13 cellular contexts compared by ENCODE assay signal in genomic region chr1:19444399-19445021, GRCh38. TPM values are rescaled to one million over a fixed set of nuclear protein-coding genes. Genes with fewer than 3 reads are reported as not detected.
DNase-seq lines count a peak whose midpoint lies in the region; ATAC-seq and TF ChIP-seq lines count a peak whose summit lies in the region.
"Had no signal": no experiment of that assay in that cellular context is flagged by ENCODE, and none has a peak within 500 bp of the region (broad histone marks: within the 10 kb centered on the region; RNA-seq: fewer than 3 reads in every experiment).

No MANE protein-coding gene starts in this region.

- H3K4me1 Mint-ChIP-seq in naive thymus-derived CD4-positive, alpha-beta T cell: peaks cover 71 to 98% (median 90%) of the 10 kb centered on the region in 7 donors
- H3K4me1 Mint-ChIP-seq in type B pancreatic cell (ENCODE audit: unreplicated experiment): peaks cover 68% of the 10 kb centered on the region

- no peak overlapping the region for H3K4me3 ChIP-seq in heart right ventricle
- no peak overlapping the region for H3K4me3 ChIP-seq in ascending aorta
- no peak overlapping the region for H3K4me3 ChIP-seq in naive thymus-derived CD4-positive, alpha-beta T cell (ENCODE audit: low read length)
- H3K4me3 ChIP-seq in MG63: no peak overlapping the region

- TF ChIP-seq CTCF in heart right ventricle (IDR thresholded peaks at IDR 0.05): no peak
- TF ChIP-seq CTCF in ascending aorta (IDR thresholded peaks at IDR 0.05): no peak
- no peak for TF ChIP-seq CTCF in type B pancreatic cell (conservative IDR thresholded peaks at IDR 0.05)

- POLR2A ChIA-PET in naive thymus-derived CD4-positive, alpha-beta T cell (lab: Charles Lee): interaction anchor here (0.6 to 1.7 kb wide), 5 partner anchors 9 to 154 kb away, joined by 3 to 7 read pairs (median 3); no protein-coding TSS in a partner anchor

- intact Hi-C loops in heart right ventricle (cut with DNase I): loop anchor here in 2 of 10 donors (5.0 kb wide), 2 partner anchors 33 to 38 kb away; no protein-coding TSS in a partner anchor
- intact Hi-C loops in left ventricle myocardium superior (cut with micrococcal nuclease): no loop called here
- intact Hi-C loops in ascending aorta (cut with DNase I): loop anchor here (10.0 kb wide), 1 partner anchor 290 kb away; no protein-coding TSS in a partner anchor
- intact Hi-C loops in naive thymus-derived CD4-positive, alpha-beta T cell (cut with micrococcal nuclease): loop anchor here (2.0 to 5.0 kb wide), 3 partner anchors 18 to 42 kb away; no protein-coding TSS in a partner anchor

- H3K9me3 ChIP-seq in heart right ventricle (no peaks in the 10 kb centered on the region), ascending aorta (no peaks in the 10 kb centered on the region), MG63 (no peaks in the 10 kb centered on the region)
- H3K9me3 ChIP-seq in naive thymus-derived CD4-positive, alpha-beta T cell (ENCODE audit: control insufficient read depth in 2 of 3, low read length in 3 of 3): no peaks in the 10 kb centered on the region

- H3K36me3 Mint-ChIP-seq in naive thymus-derived CD4-positive, alpha-beta T cell: peaks cover 6 to 28% (median 10%) of the 10 kb centered on the region in 5 donors
- H3K36me3 Mint-ChIP-seq in type B pancreatic cell: no peaks in the 10 kb centered on the region

- no peaks in the 10 kb centered on the region for H3K9me3 Mint-ChIP-seq in naive thymus-derived CD4-positive, alpha-beta T cell
- no peaks in the 10 kb centered on the region for H3K9me3 Mint-ChIP-seq in type B pancreatic cell

- H3K27me3 ChIP-seq in heart right ventricle: no peaks in the 10 kb centered on the region
- H3K27me3 ChIP-seq in ascending aorta: no peaks in the 10 kb centered on the region
- no peaks in the 10 kb centered on the region for H3K27me3 ChIP-seq in naive thymus-derived CD4-positive, alpha-beta T cell (ENCODE audit: control insufficient read depth in 2 of 2, insufficient read depth in 2 of 2, low read length in 2 of 2)
- no peaks in the 10 kb centered on the region for H3K27me3 ChIP-seq in MG63

- 77 to 83% methylated on average over 10 of the region's 10 CpGs for WGBS in heart right ventricle, 2 donors

- H3K4me1 ChIP-seq in heart right ventricle: peaks cover 29 to 97% (median 93%) of the 10 kb centered on the region in 9 donors
- peaks cover 58 to 95% of the 10 kb centered on the region in 2 donors for H3K4me1 ChIP-seq in ascending aorta
- H3K4me1 ChIP-seq in naive thymus-derived CD4-positive, alpha-beta T cell (ENCODE audit: control insufficient read depth in 2 of 2, insufficient read depth in 2 of 2, low read length in 2 of 2): peaks cover 34 to 68% of the 10 kb centered on the region in 2 donors

- no peak for DNase-seq in heart right ventricle
- DNase-seq in left ventricle myocardium superior: no peak
- DNase-seq in ascending aorta (ENCODE audit: low spot score in 2 of 2): no peak
- no peak for DNase-seq in naive thymus-derived CD4-positive, alpha-beta T cell
- no peak for DNase-seq in type B pancreatic cell (ENCODE audit: extremely low spot score, unreplicated experiment)
- DNase-seq in C1 segment of cervical spinal cord (lab: John Stamatoyannopoulos, UW): no peak
- DNase-seq in MG63: no peak
- no peak for DNase-seq in hypothalamus (lab: John Stamatoyannopoulos, UW)
- DNase-seq: cerebellar nuclear complex, foreskin fibroblast, IMR-90, NCI-H1694 had no signal

- H3K36me3 ChIP-seq in heart right ventricle: peaks cover 0 to 15% (median 0%) of the 10 kb centered on the region in 9 donors
- no peaks in the 10 kb centered on the region for H3K36me3 ChIP-seq in ascending aorta
- peaks cover 0 to 25% (median 0%) of the 10 kb centered on the region in 3 experiments for H3K36me3 ChIP-seq in naive thymus-derived CD4-positive, alpha-beta T cell (ENCODE audit: control insufficient read depth in 2 of 3, insufficient read depth in 3 of 3, low read length in 3 of 3)
- H3K36me3 ChIP-seq in MG63: peaks cover 13% of the 10 kb centered on the region

- CTCF ChIA-PET in naive thymus-derived CD4-positive, alpha-beta T cell (lab: Charles Lee): interaction anchor here (0.6 to 1.0 kb wide), 4 partner anchors 22 to 934 kb away, joined by 3 to 12 read pairs (median 4); no protein-coding TSS in a partner anchor

- peak overlapping the region; percentile 54 to 94 (median 85) for H3K27ac Mint-ChIP-seq in naive thymus-derived CD4-positive, alpha-beta T cell
- H3K27ac Mint-ChIP-seq in type B pancreatic cell: peak overlapping the region; percentile 25

- peak overlapping the region in 8 of 10 donors; percentile 14 to 93 (median 66) for H3K27ac ChIP-seq in heart right ventricle
- H3K27ac ChIP-seq in ascending aorta: peak overlapping the region; percentile 73 to 93
- no peak overlapping the region for H3K27ac ChIP-seq in naive thymus-derived CD4-positive, alpha-beta T cell (ENCODE audit: low read depth, low read length)

- ATAC-seq in heart right ventricle (no peak), left ventricle myocardium superior (no peak)
- ATAC-seq in naive thymus-derived CD4-positive, alpha-beta T cell: no peak
- ATAC-seq: left lobe of liver had no signal

- H3K4me3 Mint-ChIP-seq in naive thymus-derived CD4-positive, alpha-beta T cell: peak overlapping the region in 8 of 10 donors; percentile 2 to 77 (median 46)
- H3K4me3 Mint-ChIP-seq in type B pancreatic cell: no peak overlapping the region

- H3K27me3 Mint-ChIP-seq in naive thymus-derived CD4-positive, alpha-beta T cell: no peaks in the 10 kb centered on the region
- no peaks in the 10 kb centered on the region for H3K27me3 Mint-ChIP-seq in type B pancreatic cell

RNA-seq across cellular contexts. Expression of gene CAPZB, which starts 40.8 kb away (rescaled TPM):
- total RNA-seq in heart right ventricle: 100 to 1,000 TPM; 207 to 307 (median 228) TPM
- polyA plus RNA-seq in heart right ventricle: 100 to 1,000 TPM; 158 to 236 TPM
- 252 TPM for total RNA-seq in left ventricle myocardium superior
- total RNA-seq in ascending aorta: 102 TPM
- total RNA-seq in naive thymus-derived CD4-positive, alpha-beta T cell: 100 to 1,000 TPM; 216 to 519 (median 264) TPM
- polyA plus RNA-seq in naive thymus-derived CD4-positive, alpha-beta T cell: 100 to 1,000 TPM; 522 to 559 TPM
- total RNA-seq in type B pancreatic cell (ENCODE audit: low replicate concordance): 264 and 286 TPM in 2 replicates
- total RNA-seq in MG63 (2014; rRNA removed; shearing (Covaris generic); ENCODE audit: low replicate concordance): 316 and 357 TPM in 2 replicates
